In genomic region chr14:29569194-29569593, GRCh38 we compare ENCODE assay signal across 20 cellular contexts.
"Had no signal": no experiment of that assay in that cellular context is flagged by ENCODE, and none has a peak within 500 bp of the region (broad histone marks: within the 10 kb centered on the region; RNA-seq: fewer than 3 reads in every experiment).

No MANE protein-coding gene starts in this region.

- ATAC-seq: effector memory CD8-positive, alpha-beta T cell; esophagus mucosa; foreskin keratinocyte; gastroesophageal sphincter; heart left ventricle; left lung; lower lobe of right lung; naive thymus-derived CD8-positive, alpha-beta T cell had no signal

- DNase-seq: effector CD8-positive, alpha-beta T cell; effector memory CD8-positive, alpha-beta T cell; endodermal cell; erythroblast; esophagus squamous epithelium; foreskin keratinocyte; heart left ventricle; hypothalamus; immature natural killer cell; islet precursor cell; kidney; kidney glomerular epithelial cell; left lung; lower lobe of right lung; mesendoderm; midbrain; naive B cell; naive thymus-derived CD8-positive, alpha-beta T cell had no signal
